In genomic region chr16:4487955-4488481, GRCh38 we compare ENCODE assay signal across 1 cellular context.
TF ChIP-seq lines count a peak whose summit lies in the region.

No MANE protein-coding gene starts in this region.

TF ChIP-seq in endothelial cell of umbilical vein, 7 proteins besides CTCF, POLR2A, EP300 and RAD21:
- no peak for TF ChIP-seq EZH2 (IDR thresholded peaks at IDR 0.05; ENCODE audit: borderline replicate concordance, low read depth, low read length, severe bottlenecking)
- no peak for TF ChIP-seq JUN (IDR thresholded peaks at IDR 0.05; ENCODE audit: borderline replicate concordance, insufficient read depth, insufficient read length, low read depth)
- TF ChIP-seq MYC (IDR thresholded peaks at IDR 0.05; ENCODE audit: low read depth, low read length): no peak
- no peak for TF ChIP-seq MAX (IDR thresholded peaks at IDR 0.05; ENCODE audit: insufficient read depth, insufficient read length)
- TF ChIP-seq FOS (IDR thresholded peaks at IDR 0.05; ENCODE audit: borderline replicate concordance, insufficient read depth, low read length): no peak
- no peak for TF ChIP-seq GATA2 (IDR thresholded peaks at IDR 0.05; ENCODE audit: insufficient read depth, insufficient read length, low read depth, low read length)
- TF ChIP-seq POLR2AphosphoS5 (IDR thresholded peaks at IDR 0.05; ENCODE audit: insufficient read depth, low read depth, low read length): no peak
